ENCODE assay signal across 1 cellular context in genomic region chr2:171999604-172000469, GRCh38.
A peak's percentile ranks its signal among the peaks of the same experiment; 100 is the strongest.
TF ChIP-seq lines count a peak whose summit lies in the region.

METAP1D (plus strand) TSS chr2:171999953; CDS start chr2:171999970, 17 bp downstream.

TF ChIP-seq in neural cell, 6 proteins besides CTCF, POLR2A, EP300 and RAD21 (continued from another document):
- TF ChIP-seq, protein P1, sequence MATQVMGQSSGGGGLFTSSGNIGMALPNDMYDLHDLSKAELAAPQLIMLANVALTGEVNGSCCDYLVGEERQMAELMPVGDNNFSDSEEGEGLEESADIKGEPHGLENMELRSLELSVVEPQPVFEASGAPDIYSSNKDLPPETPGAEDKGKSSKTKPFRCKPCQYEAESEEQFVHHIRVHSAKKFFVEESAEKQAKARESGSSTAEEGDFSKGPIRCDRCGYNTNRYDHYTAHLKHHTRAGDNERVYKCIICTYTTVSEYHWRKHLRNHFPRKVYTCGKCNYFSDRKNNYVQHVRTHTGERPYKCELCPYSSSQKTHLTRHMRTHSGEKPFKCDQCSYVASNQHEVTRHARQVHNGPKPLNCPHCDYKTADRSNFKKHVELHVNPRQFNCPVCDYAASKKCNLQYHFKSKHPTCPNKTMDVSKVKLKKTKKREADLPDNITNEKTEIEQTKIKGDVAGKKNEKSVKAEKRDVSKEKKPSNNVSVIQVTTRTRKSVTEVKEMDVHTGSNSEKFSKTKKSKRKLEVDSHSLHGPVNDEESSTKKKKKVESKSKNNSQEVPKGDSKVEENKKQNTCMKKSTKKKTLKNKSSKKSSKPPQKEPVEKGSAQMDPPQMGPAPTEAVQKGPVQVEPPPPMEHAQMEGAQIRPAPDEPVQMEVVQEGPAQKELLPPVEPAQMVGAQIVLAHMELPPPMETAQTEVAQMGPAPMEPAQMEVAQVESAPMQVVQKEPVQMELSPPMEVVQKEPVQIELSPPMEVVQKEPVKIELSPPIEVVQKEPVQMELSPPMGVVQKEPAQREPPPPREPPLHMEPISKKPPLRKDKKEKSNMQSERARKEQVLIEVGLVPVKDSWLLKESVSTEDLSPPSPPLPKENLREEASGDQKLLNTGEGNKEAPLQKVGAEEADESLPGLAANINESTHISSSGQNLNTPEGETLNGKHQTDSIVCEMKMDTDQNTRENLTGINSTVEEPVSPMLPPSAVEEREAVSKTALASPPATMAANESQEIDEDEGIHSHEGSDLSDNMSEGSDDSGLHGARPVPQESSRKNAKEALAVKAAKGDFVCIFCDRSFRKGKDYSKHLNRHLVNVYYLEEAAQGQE (IDR thresholded peaks at IDR 0.05; ENCODE audit: borderline replicate concordance) = peak; percentile 28
- peak; percentile 71 for TF ChIP-seq SMC3 (conservative IDR thresholded peaks at IDR 0.05; ENCODE audit: poor library complexity)
- TF ChIP-seq TAF1 (IDR thresholded peaks at IDR 0.05; ENCODE audit: low read depth) = peak; percentile 21
